In the genomic region with DNA sequence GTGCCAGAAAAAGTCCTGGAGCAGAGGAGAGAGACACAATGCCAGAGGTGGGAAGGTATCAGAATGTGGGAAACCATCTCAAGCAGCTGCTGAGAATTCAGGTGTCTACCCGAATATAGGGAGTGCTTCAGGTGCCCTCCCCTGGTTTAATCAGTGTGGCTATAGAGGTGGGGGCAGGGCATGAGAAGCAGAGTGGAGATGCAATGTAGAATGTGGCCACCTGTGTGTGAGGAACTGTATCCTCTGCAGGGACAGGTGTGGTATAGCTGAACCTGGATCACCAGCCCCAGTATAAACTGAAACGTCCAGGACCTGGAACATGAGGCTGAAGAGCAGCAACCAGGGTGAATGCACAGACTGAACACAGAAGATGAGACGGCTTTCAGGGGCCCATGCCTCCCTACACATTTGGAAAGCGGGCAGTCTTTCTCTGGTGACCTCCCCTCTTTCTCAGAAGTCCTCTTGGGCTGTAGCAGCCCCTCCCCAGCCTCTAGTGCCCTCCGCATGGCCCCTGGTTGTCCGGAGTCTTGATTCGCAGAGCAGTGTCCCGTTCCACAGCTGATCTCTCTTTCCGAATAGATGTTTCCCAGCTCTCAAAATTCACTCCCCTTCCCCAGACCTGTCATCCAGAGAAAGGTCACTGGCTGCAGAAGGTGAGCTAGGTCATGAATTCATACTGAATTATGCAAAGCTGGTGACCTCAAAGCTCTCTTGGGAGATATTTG, we compare ENCODE assay signal across 16 cellular contexts.
DNase-seq lines count a peak whose midpoint lies in the region; ATAC-seq, FAIRE-seq and TF ChIP-seq lines count a peak whose summit lies in the region.
"Had no signal": no experiment of that assay in that cellular context is flagged by ENCODE, and none has a peak within 500 bp of the region (broad histone marks: within the 10 kb centered on the region; RNA-seq: fewer than 3 reads in every experiment).

No MANE protein-coding gene starts in this region.

- no peaks in the 10 kb centered on the region for H3K9me3 ChIP-seq in H9 (ENCODE audit: control insufficient read depth, low read depth, low read length)
- H3K9me3 ChIP-seq in vagina, result no peaks in the 10 kb centered on the region

- H2BK20ac ChIP-seq in H9 (ENCODE audit: low read depth, low read length, poor library complexity, severe bottlenecking), result no peak overlapping the region

- no peak overlapping the region for H2BK12ac ChIP-seq in H9 (ENCODE audit: insufficient read length, low read depth, low read length)

- H2BK15ac ChIP-seq in H9 (ENCODE audit: low read depth, low read length), result no peak overlapping the region

- H3K27ac Mint-ChIP-seq in H9, result no peak overlapping the region
- H3K27ac Mint-ChIP-seq in stimulated activated naive CD8-positive, alpha-beta T cell treated with anti-CD3 and anti-CD28 coated beads, Interleukin-15, amount 100 ng/mL, for 72 hours, result no peak overlapping the region
- H3K27ac Mint-ChIP-seq: B cell; CD4-positive, alpha-beta memory T cell; GM23338 had no signal

- H3K4me1 ChIP-seq in H9 (ENCODE audit: insufficient read depth, low read length) (no peaks in the 10 kb centered on the region), vagina (no peaks in the 10 kb centered on the region)

- H3K27me3 ChIP-seq in H9 (ENCODE audit: insufficient read depth, low read length), result no peaks in the 10 kb centered on the region
- peaks cover 1% of the 10 kb centered on the region for H3K27me3 ChIP-seq in bronchial epithelial cell (ENCODE audit: control insufficient read depth, insufficient read depth, low read length)
- no peaks in the 10 kb centered on the region for H3K27me3 ChIP-seq in vagina

- intact Hi-C loops in vagina (cut with DNase I), result no loop called here

- H3K79me2 ChIP-seq in H9 (ENCODE audit: insufficient read depth, low read length), result no peaks in the 10 kb centered on the region

- no peaks in the 10 kb centered on the region for H3K79me1 ChIP-seq in H9 (ENCODE audit: insufficient read depth, low read depth, low read length, poor library complexity, severe bottlenecking)

- TF ChIP-seq CTCF in H9 (conservative IDR thresholded peaks at IDR 0.05) (no peak), bronchial epithelial cell (IDR thresholded peaks at IDR 0.05; ENCODE audit: insufficient read depth, low read length, severe bottlenecking) (no peak), vagina (IDR thresholded peaks at IDR 0.05) (no peak)

- no peaks in the 10 kb centered on the region for H3K36me3 Mint-ChIP-seq in H9 (ENCODE audit: insufficient read depth in 1 of 3, low read depth in 3 of 3)
- H3K36me3 Mint-ChIP-seq: CD4-positive, alpha-beta memory T cell had no signal

- H2BK5ac ChIP-seq in H9 (ENCODE audit: insufficient read length, low read length), result no peak overlapping the region

- H3K4ac ChIP-seq in H9 (ENCODE audit: low read depth, low read length), result no peak overlapping the region

- H3K23me2 ChIP-seq in H9 (ENCODE audit: insufficient read length, low read depth, low read length, poor library complexity, severe bottlenecking), result no peaks in the 10 kb centered on the region

- H3K27me3 Mint-ChIP-seq in H9 (ENCODE audit: low read depth), result peaks cover 27% of the 10 kb centered on the region
- H3K27me3 Mint-ChIP-seq in stimulated activated naive CD8-positive, alpha-beta T cell treated with anti-CD3 and anti-CD28 coated beads, Interleukin-15, amount 100 ng/mL, for 72 hours, result peaks cover 30% of the 10 kb centered on the region

- H3K27ac ChIP-seq in H9 (ENCODE audit: insufficient read length, low read depth, low read length) (no peak overlapping the region), vagina (no peak overlapping the region)
- H3K27ac ChIP-seq: C4-2B had no signal

- no peak overlapping the region for H2BK120ac ChIP-seq in H9 (ENCODE audit: low read depth, low read length, poor library complexity, severe bottlenecking)

- H2AK5ac ChIP-seq in H9 (ENCODE audit: insufficient read length, low read length), result no peak overlapping the region

- no peaks in the 10 kb centered on the region for H3K4me1 Mint-ChIP-seq in H9
- H3K4me1 Mint-ChIP-seq in stimulated activated naive CD8-positive, alpha-beta T cell treated with anti-CD3 and anti-CD28 coated beads, Interleukin-15, amount 100 ng/mL, for 72 hours, result no peaks in the 10 kb centered on the region
- H3K4me1 Mint-ChIP-seq: B cell; CD4-positive, alpha-beta memory T cell; GM23338 had no signal

- no peak overlapping the region for H3K9ac ChIP-seq in H9 (ENCODE audit: extremely low read depth, insufficient read length, low read length)

- H3K4me2 ChIP-seq in H9 (ENCODE audit: insufficient read depth, insufficient read length, low read length), result no peak overlapping the region
- H3K4me2 ChIP-seq: GM23338 had no signal

- no peaks in the 10 kb centered on the region for H4K20me1 ChIP-seq in H9 (ENCODE audit: control insufficient read depth, insufficient read depth, insufficient read length)

- H3K9me3 Mint-ChIP-seq in H9, result no peaks in the 10 kb centered on the region; a peak in 1 of 5 replicates
- no peaks in the 10 kb centered on the region for H3K9me3 Mint-ChIP-seq in stimulated activated naive CD8-positive, alpha-beta T cell treated with anti-CD3 and anti-CD28 coated beads, Interleukin-15, amount 100 ng/mL, for 72 hours
- H3K9me3 Mint-ChIP-seq: CD4-positive, alpha-beta memory T cell; GM23338 had no signal

- TF ChIP-seq POLR2A in vagina (IDR thresholded peaks at IDR 0.05), result no peak

- H3T11ph ChIP-seq in H9 (ENCODE audit: low read length), result no peak overlapping the region

- H4K8ac ChIP-seq in H9 (replicated peaks; ENCODE audit: insufficient read length, low read depth, low read length), result no peak overlapping the region

- H3K4me3 ChIP-seq in bronchial epithelial cell (ENCODE audit: low read depth, low read length) (no peak overlapping the region), vagina (no peak overlapping the region)
- H3K4me3 ChIP-seq: GM12878, GM23338 had no signal

- peak; percentile 28 for FAIRE-seq in bronchial epithelial cell (lab: Jason Lieb, UNC)
- FAIRE-seq: GM12878, GM18507, HepG2, HTR-8/SVneo had no signal

- no peak overlapping the region for H3K18ac ChIP-seq in H9 (ENCODE audit: insufficient read length, low read depth, low read length)

- DNase-seq in H9 (peak; percentile 14), bronchial epithelial cell (ENCODE audit: low read depth) (no peak), islet precursor cell (peak; percentile 32), vagina (ENCODE audit: extremely low spot score in 2 of 2) (peak; percentile 52 to 83)
- no peak for DNase-seq in stimulated activated naive CD8-positive, alpha-beta T cell treated with anti-CD3 and anti-CD28 coated beads, Interleukin-15, amount 100 ng/mL, for 72 hours
- DNase-seq: CD4-positive, alpha-beta memory T cell; DMS79 had no signal

- ATAC-seq in HG03457 (IDR thresholded peaks at IDR 0.05; ENCODE audit: unreplicated experiment) (no peak), HG03039 (IDR thresholded peaks at IDR 0.05; ENCODE audit: unreplicated experiment) (no peak)
- no peak for ATAC-seq in stimulated activated naive CD8-positive, alpha-beta T cell treated with anti-CD3 and anti-CD28 coated beads, Interleukin-15, amount 100 ng/mL, for 72 hours
- ATAC-seq: GM12878, HepG2 had no signal

- no peak overlapping the region for H4K5ac ChIP-seq in H9 (ENCODE audit: insufficient read length, low read depth, low read length)

- H3K14ac ChIP-seq in H9 (ENCODE audit: insufficient read depth, low read length), result no peak overlapping the region

- no peak overlapping the region for H3K4me3 Mint-ChIP-seq in H9
- H3K4me3 Mint-ChIP-seq in stimulated activated naive CD8-positive, alpha-beta T cell treated with anti-CD3 and anti-CD28 coated beads, Interleukin-15, amount 100 ng/mL, for 72 hours, result no peak overlapping the region
- H3K4me3 Mint-ChIP-seq: B cell; CD4-positive, alpha-beta memory T cell; GM23338 had no signal

- no peak overlapping the region for H3K23ac ChIP-seq in H9 (ENCODE audit: insufficient read length, low read depth, low read length)

- no peak overlapping the region for H2AFZ ChIP-seq in H9 (ENCODE audit: low read length)

- no CpG with 5 or more reads among the region's 9 CpGs for WGBS in H9 (ENCODE audit: extremely low coverage, insufficient read length, low lambda C conversion rate)

- no peak overlapping the region for H3K56ac ChIP-seq in H9 (ENCODE audit: insufficient read length, low read depth, low read length)

- H4K91ac ChIP-seq in H9 (ENCODE audit: insufficient read length, low read depth, low read length), result no peak overlapping the region

- no peaks in the 10 kb centered on the region for H3K36me3 ChIP-seq in bronchial epithelial cell (ENCODE audit: control insufficient read depth, insufficient read depth, low read length)
- no peaks in the 10 kb centered on the region for H3K36me3 ChIP-seq in vagina

Comparison
In these comparisons a context has a peak if more than half of its experiments do, and no peak if none do; other contexts are left out.
1. DNase-seq: peak in H9 (single experiment), islet precursor cell (single experiment) and vagina (2 of 2); none in bronchial epithelial cell (single experiment) and stimulated activated naive CD8-positive, alpha-beta T cell treated with anti-CD3 and anti-CD28 coated beads, Interleukin-15, amount 100 ng/mL, for 72 hours (0 of 2).